18 cellular contexts compared by ENCODE assay signal in the genomic region with DNA sequence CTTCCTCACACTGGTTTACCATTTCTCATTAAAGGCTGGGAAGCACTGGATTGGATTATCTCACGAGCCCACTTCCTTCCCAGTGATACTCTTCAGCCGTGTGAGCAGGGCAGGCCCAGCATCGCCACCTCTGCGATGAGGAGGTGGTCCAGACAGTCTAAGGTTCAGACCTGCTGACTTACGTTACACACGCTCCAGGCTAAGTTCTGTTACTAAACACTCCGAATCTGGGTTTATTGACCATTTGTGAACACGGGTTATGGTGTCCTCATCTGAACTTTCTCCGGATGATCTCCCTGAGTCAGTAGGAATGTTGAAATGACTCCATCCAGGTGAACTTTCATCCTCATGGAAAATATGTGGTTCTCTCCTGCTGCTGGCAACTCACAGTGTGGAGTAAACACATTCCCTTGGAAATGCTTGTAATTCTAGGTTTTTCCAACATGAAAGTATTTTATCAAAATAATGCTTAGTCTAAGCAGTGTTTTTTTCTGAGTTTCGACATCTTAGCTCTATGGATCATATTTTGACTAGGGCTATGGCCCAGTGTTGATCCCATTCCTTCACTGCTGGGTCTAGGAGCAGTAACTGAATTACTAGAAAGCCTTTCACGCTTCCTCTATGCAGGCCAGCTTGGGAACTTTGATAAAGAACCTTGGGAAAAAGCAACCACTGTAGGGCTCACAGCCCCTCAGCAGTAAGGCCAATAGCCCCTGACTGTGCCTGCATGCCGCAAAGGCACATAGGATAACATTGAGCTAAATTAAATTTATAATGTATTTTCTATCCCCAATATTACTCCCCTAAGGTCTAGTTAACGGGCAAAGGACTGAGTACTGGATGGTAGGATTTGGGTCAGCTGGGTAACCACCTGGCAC. TPM values are rescaled to one million over a fixed set of nuclear protein-coding genes. Genes with fewer than 3 reads are reported as not detected.
A peak's percentile ranks its signal among the peaks of the same experiment; 100 is the strongest.
DNase-seq lines count a peak whose midpoint lies in the region; TF ChIP-seq lines count a peak whose summit lies in the region.
"Had no signal": no experiment of that assay in that cellular context is flagged by ENCODE, and none has a peak within 500 bp of the region (broad histone marks: within the 10 kb centered on the region; RNA-seq: fewer than 3 reads in every experiment).

No MANE protein-coding gene starts in this region.

- no peak overlapping the region for H3K4me2 ChIP-seq in GM23248 (ENCODE audit: unreplicated experiment)

- H3K4me3 ChIP-seq in GM23248 (no peak overlapping the region), fibroblast of villous mesenchyme (ENCODE audit: low read depth, low read length) (no peak overlapping the region)
- H3K4me3 ChIP-seq: heart right ventricle, SK-N-MC, vagina had no signal

- no peaks in the 10 kb centered on the region for H3K79me2 ChIP-seq in GM23248 (ENCODE audit: insufficient read depth)

- no peaks in the 10 kb centered on the region for H3K9me3 ChIP-seq in GM23248 (ENCODE audit: low read depth)
- H3K9me3 ChIP-seq: heart right ventricle, vagina had no signal

- no peaks in the 10 kb centered on the region for H3K36me3 ChIP-seq in GM23248 (ENCODE audit: low read depth)
- H3K36me3 ChIP-seq: heart right ventricle, vagina had no signal

- no peak overlapping the region for H3K9ac ChIP-seq in GM23248

- no peak for TF ChIP-seq CTCF in fibroblast of villous mesenchyme (IDR thresholded peaks at IDR 0.05; ENCODE audit: insufficient read depth, low read depth, low read length)

- H4K20me1 ChIP-seq in GM23248 (ENCODE audit: insufficient read depth) = no peaks in the 10 kb centered on the region

- in situ Hi-C loops in GM23248 (cut with MboI) = no loop called here

- H3K27me3 ChIP-seq in GM23248 (replicated peaks; ENCODE audit: insufficient read depth) = no peaks in the 10 kb centered on the region
- H3K27me3 ChIP-seq: heart right ventricle, vagina had no signal

- no peaks in the 10 kb centered on the region for H3F3A ChIP-seq in GM23248 (ENCODE audit: insufficient read depth)

- H3K4me1 ChIP-seq in GM23248 (ENCODE audit: insufficient read depth) = peaks cover 13% of the 10 kb centered on the region; the same call in 1 of the 2 replicates
- H3K4me1 ChIP-seq: heart right ventricle, vagina had no signal

- H2AFZ ChIP-seq in GM23248 = no peak overlapping the region

- peak; percentile 25 for DNase-seq in GM23248
- peak; percentile 94 for DNase-seq in amniotic epithelial cell (ENCODE audit: low read depth)
- peak; percentile 79 for DNase-seq in fibroblast of villous mesenchyme (ENCODE audit: low read depth)
- peak; percentile 97 for DNase-seq in renal cortical epithelial cell (ENCODE audit: low read depth)
- DNase-seq in SW 1271 (lab: John Stamatoyannopoulos, UW) = no peak
- no peak for DNase-seq in stimulated activated CD4-positive, alpha-beta T cell treated with anti-CD3 and anti-CD28 coated beads, Interleukin-4, amount 100 ng/mL, for 1 hour
- no peak for DNase-seq in NCI-H2196 treated with DMSO at 0.1 percent for 48 hours (lab: John Stamatoyannopoulos, UW; ENCODE audit: unreplicated experiment)
- no peak for DNase-seq in NCI-H1048 (lab: John Stamatoyannopoulos, UW)
- DNase-seq: activated CD8-positive, alpha-beta T cell treated with anti-CD3 and anti-CD28 coated beads for 36 hours; activated naive CD8-positive, alpha-beta T cell treated with anti-CD3 and anti-CD28 coated beads, Interleukin-2, amount 10 ng/mL, durations not matched to agents 7 days and 5 days; activated T-cell treated with anti-CD3 and anti-CD28 coated beads, Interleukin-2, amount 50 U/mL, for 72 hours; heart right ventricle; NCI-H146; NCI-H510A treated with DMSO at 0.1 percent for 48 hours; stimulated activated naive CD4-positive, alpha-beta T cell treated with Interleukin-2 at 50 U/mL for 16 hours had no signal

- H3K9me2 ChIP-seq in GM23248 (ENCODE audit: insufficient read depth) = no peaks in the 10 kb centered on the region

- WGBS in GM23248 (ENCODE audit: low coverage in 1 of 2, low lambda C conversion rate in 2 of 2, missing lambda C conversion rate in 2 of 2), 2 experiments = 84 to 86% methylated on average over 13 of the region's 13 CpGs

- no peak overlapping the region for H3K27ac ChIP-seq in GM23248
- H3K27ac ChIP-seq: heart right ventricle, SK-N-MC, vagina had no signal

RNA-seq across cellular contexts. Expression of a gene that starts 37.7 kb away (rescaled TPM):
- total RNA-seq in GM23248 (2014; rRNA removed; shearing (Covaris generic)) = 167 and 192 TPM in 2 replicates
- 122 and 135 TPM in 2 replicates for polyA plus RNA-seq in GM23248 (2016; fragmentation: Nextera tagmentation; extraction: Ambion mirVana)
- total RNA-seq in fibroblast of villous mesenchyme (82.1 and 92.4 TPM in 2 replicates), renal cortical epithelial cell (29.0 and 62.0 TPM in 2 replicates)
- total RNA-seq: OCI-LY7 had no signal

RNA-seq across cellular contexts. Expression of a gene that starts 59.9 kb away (rescaled TPM):
- 6.1 and 7.6 TPM in 2 replicates for total RNA-seq in GM23248 (2014; rRNA removed; shearing (Covaris generic))
- 12.1 and 14.0 TPM in 2 replicates for polyA plus RNA-seq in GM23248 (2016; fragmentation: Nextera tagmentation; extraction: Ambion mirVana)
- total RNA-seq in fibroblast of villous mesenchyme = 5.2 and 6.0 TPM in 2 replicates
- total RNA-seq in renal cortical epithelial cell = 4.7 and 12.6 TPM in 2 replicates
- total RNA-seq: OCI-LY7 had no signal

Comparison
In these comparisons a context has a peak if more than half of its experiments do, and no peak if none do; other contexts are left out.
1. DNase-seq: peak in GM23248 (single experiment), amniotic epithelial cell (single experiment), fibroblast of villous mesenchyme (single experiment) and renal cortical epithelial cell (single experiment); none in SW 1271 (0 of 2), stimulated activated CD4-positive, alpha-beta T cell treated with anti-CD3 and anti-CD28 coated beads, Interleukin-4, amount 100 ng/mL, for 1 hour (single experiment), NCI-H2196 treated with DMSO at 0.1 percent for 48 hours (single experiment) and NCI-H1048 (single experiment).